2 cellular contexts compared by ENCODE assay signal in the genomic region with DNA sequence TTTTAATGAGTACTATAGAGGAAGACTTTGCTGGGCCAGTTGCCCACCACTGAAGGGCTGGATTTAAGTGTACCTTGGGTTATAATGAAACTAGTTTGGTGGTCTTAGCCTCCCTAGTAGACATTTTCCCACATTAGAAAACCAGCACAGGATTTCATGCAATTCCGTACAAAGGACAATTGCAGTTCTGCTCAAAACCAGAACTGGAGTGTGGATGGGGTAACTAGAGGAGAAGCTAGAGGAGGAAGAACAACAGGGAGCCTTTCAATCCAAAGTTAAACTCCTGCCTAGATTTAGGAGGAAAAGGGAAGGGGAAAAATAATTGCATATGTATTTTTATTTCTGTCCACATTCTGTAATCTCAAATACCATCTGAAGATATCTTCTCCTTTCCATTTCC.
TF ChIP-seq lines count a peak whose summit lies in the region.

No MANE protein-coding gene starts in this region.

TF ChIP-seq in HCT116, 20 proteins besides CTCF, POLR2A, EP300 and RAD21:
- no peak for TF ChIP-seq CBX3 (IDR thresholded peaks at IDR 0.05; ENCODE audit: low read depth)
- TF ChIP-seq SP1 (IDR thresholded peaks at IDR 0.05; ENCODE audit: low read depth) = peak; percentile 37; the same call in 1 of the 2 replicates

TF ChIP-seq in GM23338, 12 proteins besides CTCF, POLR2A, EP300 and RAD21 (continued from another document):
- TF ChIP-seq ZNF114 (CRISPR knock-in tag; IDR thresholded peaks at IDR 0.05) (no peak), ZNF462 (CRISPR knock-in tag; IDR thresholded peaks at IDR 0.05) (no peak), EZH2 (IDR thresholded peaks at IDR 0.05; ENCODE audit: low read depth, unreplicated experiment) (no peak), CREB1 (CRISPR knock-in tag; IDR thresholded peaks at IDR 0.05; ENCODE audit: low read depth) (no peak), EZH2phosphoT487 (IDR thresholded peaks at IDR 0.05; ENCODE audit: unreplicated experiment) (no peak)
